ENCODE assay signal across 17 cellular contexts in the genomic region with DNA sequence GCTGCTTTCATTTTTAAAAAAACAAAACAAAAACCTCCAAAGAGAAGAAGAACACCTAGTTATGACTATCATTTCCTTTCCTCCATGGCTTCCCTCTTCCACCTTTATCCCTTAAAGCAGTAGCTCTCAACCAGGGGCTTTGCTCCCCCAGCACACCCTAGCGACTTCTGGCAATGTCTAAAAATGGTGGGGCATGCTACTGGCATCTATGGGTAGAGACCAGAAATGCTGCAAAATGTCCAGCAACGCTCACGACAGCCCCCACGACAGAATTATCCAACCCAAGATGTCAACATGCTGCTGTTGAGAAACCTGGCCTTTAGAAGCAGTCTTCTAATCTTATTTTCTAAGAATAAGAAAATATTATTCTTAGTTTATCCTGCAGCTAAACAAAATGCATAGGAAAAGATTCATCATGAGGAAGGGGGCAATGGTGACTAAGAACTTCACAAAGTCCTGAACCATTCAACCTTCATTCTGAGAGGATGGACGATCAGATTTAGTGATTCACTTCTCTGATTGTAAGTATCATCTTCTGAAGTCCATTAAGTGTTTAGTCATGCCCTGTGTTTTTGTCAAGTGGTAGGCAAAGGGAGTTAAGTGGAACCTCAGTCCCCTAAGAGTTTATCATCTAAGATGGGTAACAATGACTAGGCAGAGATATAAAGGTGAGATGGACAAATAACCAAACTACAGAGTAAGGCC.
DNase-seq lines count a peak whose midpoint lies in the region; ATAC-seq and TF ChIP-seq lines count a peak whose summit lies in the region.
"Had no signal": no experiment of that assay in that cellular context is flagged by ENCODE, and none has a peak within 500 bp of the region (broad histone marks: within the 10 kb centered on the region; RNA-seq: fewer than 3 reads in every experiment).

No MANE protein-coding gene starts in this region.

- H3K4me3 ChIP-seq in AG10803 (ENCODE audit: low read length), result no peak overlapping the region; the same call in 1 of the 2 replicates
- H3K4me3 ChIP-seq: pancreas had no signal

- DNase-seq in AG10803 (ENCODE audit: low read depth), result no peak
- no peak for DNase-seq in GM10266 (ENCODE audit: extremely low spot score)
- peak; percentile 49 for DNase-seq in RPMI7951 (ENCODE audit: low read depth)
- DNase-seq in neural crest cell (ENCODE audit: low read depth, low spot score), result no peak
- no peak for DNase-seq in RPMI8226
- DNase-seq: activated CD4-positive, alpha-beta T cell treated with anti-CD3 and anti-CD28 coated beads, Interleukin-2, amount 50 U/mL, for 1 hour; activated effector memory CD4-positive, alpha-beta T cell treated with Interleukin-2 at 50 U/mL for 16 hours; effector memory CD4-positive, alpha-beta T cell; foreskin keratinocyte; GF-D8; MV-4-11; NCI-H2227 treated with DMSO at 0.1 percent for 48 hours; pancreas; T-helper 2 cell had no signal

- TF ChIP-seq CTCF in AG10803 (conservative IDR thresholded peaks at IDR 0.05; ENCODE audit: low read length), result peak; percentile 2; the same call in 1 of the 2 replicates
- TF ChIP-seq CTCF in GM10266 (IDR thresholded peaks at IDR 0.05; ENCODE audit: control insufficient read depth, insufficient read depth, low read depth, missing control alignments), result peak; percentile 25
- no peak for TF ChIP-seq CTCF in neural crest cell (conservative IDR thresholded peaks at IDR 0.05)

- no peaks in the 10 kb centered on the region for H3K36me3 Mint-ChIP-seq in neural crest cell (ENCODE audit: low read depth)
- H3K36me3 Mint-ChIP-seq: memory B cell had no signal

- H3K4me1 Mint-ChIP-seq in neural crest cell, result peaks cover 63% of the 10 kb centered on the region

- H3K27me3 Mint-ChIP-seq in neural crest cell (ENCODE audit: low read depth), result no peaks in the 10 kb centered on the region
- H3K27me3 Mint-ChIP-seq: memory B cell had no signal

- no peaks in the 10 kb centered on the region for H3K9me3 Mint-ChIP-seq in neural crest cell
- H3K9me3 Mint-ChIP-seq: memory B cell had no signal

- no peak for ATAC-seq in HG02763 (IDR thresholded peaks at IDR 0.05; ENCODE audit: unreplicated experiment)
- no peak for ATAC-seq in GM19467 (IDR thresholded peaks at IDR 0.05; ENCODE audit: unreplicated experiment)
- ATAC-seq: foreskin keratinocyte had no signal

- peak overlapping the region; percentile 14 for H3K4me3 Mint-ChIP-seq in neural crest cell
- H3K4me3 Mint-ChIP-seq: memory B cell had no signal

- no peak overlapping the region for H3K27ac Mint-ChIP-seq in neural crest cell (ENCODE audit: unreplicated experiment)
- H3K27ac Mint-ChIP-seq: memory B cell had no signal
